In the genomic region with DNA sequence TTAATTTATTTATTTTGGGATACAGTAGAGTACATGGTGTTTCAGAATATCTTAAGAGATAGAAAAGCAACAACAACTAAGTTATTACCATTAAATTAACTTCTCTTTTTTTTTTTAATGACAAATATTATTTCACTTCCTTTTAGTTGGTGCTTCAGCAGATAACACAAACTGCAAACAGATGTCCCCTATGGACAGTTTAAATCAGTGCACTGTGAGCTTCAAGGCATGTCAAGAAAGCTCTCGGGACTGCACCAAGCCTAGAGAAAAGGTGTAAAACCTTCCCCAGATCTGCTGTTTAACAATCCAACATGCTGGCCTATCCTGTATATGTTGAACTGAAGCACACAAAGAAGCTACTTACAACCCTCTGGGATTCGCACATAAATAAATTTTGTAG, we compare ENCODE assay signal across 18 cellular contexts.
DNase-seq lines count a peak whose midpoint lies in the region; ATAC-seq and TF ChIP-seq lines count a peak whose summit lies in the region.
"Had no signal": no experiment of that assay in that cellular context is flagged by ENCODE, and none has a peak within 500 bp of the region (broad histone marks: within the 10 kb centered on the region; RNA-seq: fewer than 3 reads in every experiment).

No MANE protein-coding gene starts in this region.

- H2AFZ ChIP-seq in PC-9: no peak overlapping the region

- H3K4me2 ChIP-seq in PC-9: no peak overlapping the region

- POLR2A ChIA-PET in PC-9 (lab: Charles Lee; ENCODE audit: unreplicated experiment): no interaction called here

- H3K27me3 ChIP-seq in left ventricle myocardium inferior (ENCODE audit: low read depth) (no peaks in the 10 kb centered on the region), right atrium auricular region (no peaks in the 10 kb centered on the region), iPS-20b (ENCODE audit: insufficient read depth, low read length) (no peaks in the 10 kb centered on the region), PC-9 (ENCODE audit: insufficient read depth, low read depth) (no peaks in the 10 kb centered on the region), WERI-Rb-1 (ENCODE audit: insufficient read depth, low read depth, severe bottlenecking) (no peaks in the 10 kb centered on the region)
- H3K27me3 ChIP-seq: suprapubic skin, vagina had no signal

- H3K4me1 ChIP-seq in left ventricle myocardium inferior: peaks cover 19% of the 10 kb centered on the region
- peaks cover 0 to 12% of the 10 kb centered on the region in 2 donors for H3K4me1 ChIP-seq in right atrium auricular region
- H3K4me1 ChIP-seq in iPS-20b (ENCODE audit: insufficient read depth, low read length): peaks cover 33% of the 10 kb centered on the region; the same call in 1 of the 2 replicates
- H3K4me1 ChIP-seq in PC-9 (replicated peaks; ENCODE audit: insufficient read depth): no peaks in the 10 kb centered on the region
- H3K4me1 ChIP-seq: vagina had no signal

- no TSS peak for BruUV-seq in PC-9 (replicated peaks; lab: Mats Ljungman, UMichigan)

- H3K4me3 ChIP-seq in left ventricle myocardium inferior (no peak overlapping the region), right atrium auricular region (no peak overlapping the region), iPS-20b (ENCODE audit: low read length) (no peak overlapping the region), PC-9 (no peak overlapping the region), WERI-Rb-1 (ENCODE audit: low read depth, low read length) (no peak overlapping the region)
- H3K4me3 ChIP-seq: suprapubic skin, vagina had no signal

- no peak overlapping the region for H3K9ac ChIP-seq in iPS-20b (ENCODE audit: low read depth, low read length)

- H3K9me3 ChIP-seq in left ventricle myocardium inferior (replicated peaks) (no peaks in the 10 kb centered on the region), right atrium auricular region (no peaks in the 10 kb centered on the region), iPS-20b (ENCODE audit: insufficient read depth, low read depth, low read length) (no peaks in the 10 kb centered on the region), PC-9 (ENCODE audit: insufficient read depth, low read depth) (no peaks in the 10 kb centered on the region), WERI-Rb-1 (ENCODE audit: severe bottlenecking) (no peaks in the 10 kb centered on the region)
- H3K9me3 ChIP-seq: suprapubic skin, vagina had no signal

- peaks cover 4% of the 10 kb centered on the region for H3K36me3 ChIP-seq in left ventricle myocardium inferior
- H3K36me3 ChIP-seq in right atrium auricular region: no peaks in the 10 kb centered on the region
- H3K36me3 ChIP-seq in iPS-20b (ENCODE audit: insufficient read depth, low read depth, low read length): peaks cover 24% of the 10 kb centered on the region
- no peaks in the 10 kb centered on the region for H3K36me3 ChIP-seq in PC-9 (ENCODE audit: low read depth)
- H3K36me3 ChIP-seq in WERI-Rb-1: no peaks in the 10 kb centered on the region
- H3K36me3 ChIP-seq: vagina had no signal

- no peak for DNase-seq in left ventricle myocardium inferior
- DNase-seq in right atrium auricular region (ENCODE audit: low spot score): no peak
- DNase-seq in NCI-H1092 (lab: John Stamatoyannopoulos, UW): no peak
- DNase-seq in PC-9: no peak
- no peak for DNase-seq in WERI-Rb-1
- DNase-seq: activated CD4-positive, alpha-beta T cell treated with anti-CD3 and anti-CD28 coated beads, Interleukin-2, amount 10 ng/mL, durations not matched to agents 7 days and 5 days; activated naive CD8-positive, alpha-beta T cell treated with anti-CD3 and anti-CD28 coated beads, Interleukin-2, amount 10 ng/mL, durations not matched to agents 7 days and 5 days; CD4-positive, CD25-positive, alpha-beta regulatory T cell; KG1; NCI-H187; NCI-H345 had no signal

- H3F3A ChIP-seq in PC-9 (ENCODE audit: insufficient read depth, low read depth): no peaks in the 10 kb centered on the region

- no peaks in the 10 kb centered on the region for H3K9me2 ChIP-seq in PC-9 (ENCODE audit: insufficient read depth)

- ATAC-seq in SK-N-SH treated with all-trans-retinoic acid at 6 μM for 48 hours (peak; percentile 49; the same call in 1 of the 3 replicates), HG02588 (IDR thresholded peaks at IDR 0.05; ENCODE audit: unreplicated experiment) (no peak)
- ATAC-seq: activated T-helper 17 cell treated with anti-CD3 and anti-CD28 coated beads, Interleukin-2, amount 50 U/mL, for 72 hours had no signal

- CTCF ChIA-PET in PC-9 (lab: Charles Lee): no interaction called here

- H4K20me1 ChIP-seq in PC-9 (ENCODE audit: insufficient read depth): no peaks in the 10 kb centered on the region

- no peak for TF ChIP-seq CTCF in left ventricle myocardium inferior (IDR thresholded peaks at IDR 0.05; ENCODE audit: borderline replicate concordance)
- TF ChIP-seq CTCF in right atrium auricular region (IDR thresholded peaks at IDR 0.05): no peak
- TF ChIP-seq CTCF in PC-9 (conservative IDR thresholded peaks at IDR 0.05): no peak
- no peak for TF ChIP-seq CTCF in WERI-Rb-1 (IDR thresholded peaks at IDR 0.05; ENCODE audit: low read depth, low read length)

- intact Hi-C loops in left ventricle myocardium inferior (cut with micrococcal nuclease) (no loop called here), PC-9 (cut with micrococcal nuclease; ENCODE audit: unreplicated experiment) (no loop called here)

- no peaks in the 10 kb centered on the region for H3K79me2 ChIP-seq in PC-9 (ENCODE audit: low read depth)

- H3K27ac ChIP-seq in left ventricle myocardium inferior (replicated peaks): peak overlapping the region; percentile 20
- no peak overlapping the region for H3K27ac ChIP-seq in right atrium auricular region
- peak overlapping the region; percentile 18 for H3K27ac ChIP-seq in iPS-20b (ENCODE audit: low read length)
- no peak overlapping the region for H3K27ac ChIP-seq in PC-9
- H3K27ac ChIP-seq in WERI-Rb-1: no peak overlapping the region
- H3K27ac ChIP-seq: RWPE1, suprapubic skin, vagina had no signal

TF ChIP-seq in SK-N-SH treated with all-trans-retinoic acid at 6 μM for 48 hours, 23 proteins besides CTCF, POLR2A, EP300 and RAD21:
- TF ChIP-seq TCF4 (CRISPR knock-in tag; IDR thresholded peaks at IDR 0.05; ENCODE audit: borderline replicate concordance): peak; percentile 56; the same call in 1 of the 2 replicates
- TF ChIP-seq TSHZ2 (CRISPR knock-in tag; IDR thresholded peaks at IDR 0.05): no peak
- no peak for TF ChIP-seq CREB5 (CRISPR knock-in tag; IDR thresholded peaks at IDR 0.05; ENCODE audit: low read depth)
TF ChIP-seq in SK-N-SH treated with all-trans-retinoic acid at 6 μM for 48 hours: peak in this region for 1.

Comparison
In these comparisons a context has a peak if more than half of its experiments do, and no peak if none do; other contexts are left out.
1. H3K27ac ChIP-seq: peak in left ventricle myocardium inferior (single experiment) and iPS-20b (single experiment); none in right atrium auricular region (0 of 2), PC-9 (single experiment) and WERI-Rb-1 (single experiment).